ENCODE assay signal across 9 cellular contexts in the genomic region with DNA sequence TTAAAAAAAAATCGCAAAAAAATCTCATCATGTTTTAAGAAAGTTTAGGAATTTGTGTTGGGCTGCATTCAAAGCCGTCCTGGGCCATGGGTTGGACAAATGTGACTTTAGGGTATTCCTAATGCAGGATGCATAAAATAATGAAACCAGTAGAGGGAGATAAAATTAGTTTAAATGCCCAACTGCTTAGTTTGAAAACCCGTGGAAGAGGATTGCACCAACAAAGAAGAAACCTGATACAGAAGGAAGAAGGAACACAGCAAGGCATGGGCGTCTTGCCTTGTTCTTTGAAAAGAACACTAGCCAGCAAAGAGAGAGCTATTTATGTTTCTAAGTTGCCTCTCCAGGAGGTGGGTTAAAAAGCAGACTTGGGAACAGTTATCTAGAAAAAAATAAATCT.
DNase-seq lines count a peak whose midpoint lies in the region; ATAC-seq and TF ChIP-seq lines count a peak whose summit lies in the region.
"Had no signal": no experiment of that assay in that cellular context is flagged by ENCODE, and none has a peak within 500 bp of the region (broad histone marks: within the 10 kb centered on the region; RNA-seq: fewer than 3 reads in every experiment).

No MANE protein-coding gene starts in this region.

- no peaks in the 10 kb centered on the region for H3K27me3 ChIP-seq in iPS-20b (ENCODE audit: insufficient read depth, low read length)
- H3K27me3 ChIP-seq: ascending aorta had no signal

- peak; percentile 37 for DNase-seq in AG20443 (ENCODE audit: low spot score)
- no peak for DNase-seq in stimulated activated naive B cell treated with anti-CD40 and anti-IgM and Interleukin-4, amounts not matched to agents 10 μg/mL and 1 μg/mL and 100 μg/mL, for 72 hours
- no peak for DNase-seq in GM13977 (ENCODE audit: low spot score)

- no peak overlapping the region for H3K4me3 Mint-ChIP-seq in stimulated activated naive B cell treated with anti-CD40 and anti-IgM and Interleukin-4, amounts not matched to agents 10 μg/mL and 1 μg/mL and 100 μg/mL, for 72 hours

- H3K4me1 Mint-ChIP-seq in stimulated activated naive B cell treated with anti-CD40 and anti-IgM and Interleukin-4, amounts not matched to agents 10 μg/mL and 1 μg/mL and 100 μg/mL, for 72 hours, result peaks cover 5 to 25% of the 10 kb centered on the region in 2 donors

- CTCF ChIA-PET in HEK293 (lab: Yijun Ruan, JAX), result interaction anchor here (0.6 to 1.0 kb wide), 3 partner anchors 10 to 1151 kb away, joined by 3 to 4 read pairs (median 3); no protein-coding TSS in a partner anchor

- H3K9ac ChIP-seq in iPS-20b (ENCODE audit: low read depth, low read length), result no peak overlapping the region

- TF ChIP-seq CTCF in HEK293 (tag by site-specific recombination; IDR thresholded peaks at IDR 0.05), result no peak
- TF ChIP-seq CTCF in GM13977 (IDR thresholded peaks at IDR 0.05; ENCODE audit: extremely low read depth, insufficient read depth, missing control alignments), result no peak

- no peak overlapping the region for H3K27ac Mint-ChIP-seq in stimulated activated naive B cell treated with anti-CD40 and anti-IgM and Interleukin-4, amounts not matched to agents 10 μg/mL and 1 μg/mL and 100 μg/mL, for 72 hours

- no peaks in the 10 kb centered on the region for H3K27me3 Mint-ChIP-seq in stimulated activated naive B cell treated with anti-CD40 and anti-IgM and Interleukin-4, amounts not matched to agents 10 μg/mL and 1 μg/mL and 100 μg/mL, for 72 hours

- peaks cover 0 to 15% of the 10 kb centered on the region in 2 experiments; a peak in 1 of 3 replicates for H3K36me3 ChIP-seq in HEK293 (ENCODE audit: control insufficient read depth in 2 of 2, insufficient read depth in 1 of 2, low read length in 2 of 2)
- H3K36me3 ChIP-seq in iPS-20b (ENCODE audit: insufficient read depth, low read depth, low read length), result peaks cover 17% of the 10 kb centered on the region
- H3K36me3 ChIP-seq: ascending aorta had no signal

- H3K4me3 ChIP-seq in HEK293 (ENCODE audit: low read depth, low read length) (no peak overlapping the region), iPS-20b (ENCODE audit: low read length) (0 out of 2 replicates have a peak overlapping the region, but pooled peaks have one; percentile 17)
- H3K4me3 ChIP-seq: ascending aorta had no signal

- in situ Hi-C loops in GM13977 (cut with MboI; ENCODE audit: low pct_unique_long_range_greater_than_20kb, low sequenced_read_pairs, unreplicated experiment), result no loop called here

- H3K4me1 ChIP-seq in HEK293 (ENCODE audit: control insufficient read depth, insufficient read depth, low read length) (no peaks in the 10 kb centered on the region), iPS-20b (ENCODE audit: insufficient read depth, low read length) (peaks cover 10% of the 10 kb centered on the region; the same call in 1 of the 2 replicates)
- H3K4me1 ChIP-seq: ascending aorta had no signal

- no peaks in the 10 kb centered on the region for H3K9me3 ChIP-seq in HEK293 (ENCODE audit: control insufficient read depth, insufficient read depth, low read depth, low read length)
- H3K9me3 ChIP-seq in iPS-20b (ENCODE audit: insufficient read depth, low read depth, low read length), result no peaks in the 10 kb centered on the region
- H3K9me3 ChIP-seq: ascending aorta had no signal

- ATAC-seq in SK-N-SH treated with all-trans-retinoic acid at 6 μM for 48 hours (peak; percentile 73), GM21825 (IDR thresholded peaks at IDR 0.05; ENCODE audit: unreplicated experiment) (no peak), GM18505 (IDR thresholded peaks at IDR 0.05; ENCODE audit: unreplicated experiment) (no peak)
- no peak for ATAC-seq in stimulated activated naive B cell treated with anti-CD40 and anti-IgM and Interleukin-4, amounts not matched to agents 10 μg/mL and 1 μg/mL and 100 μg/mL, for 72 hours (replicated peaks)

- no peaks in the 10 kb centered on the region for H3K9me3 Mint-ChIP-seq in stimulated activated naive B cell treated with anti-CD40 and anti-IgM and Interleukin-4, amounts not matched to agents 10 μg/mL and 1 μg/mL and 100 μg/mL, for 72 hours

- POLR2A ChIA-PET in HEK293 (lab: Yijun Ruan, JAX), result no interaction called here

- no peak for TF ChIP-seq POLR2A in GM18505 (IDR thresholded peaks at IDR 0.05; ENCODE audit: borderline replicate concordance, extremely low read depth, insufficient read depth, insufficient read length)

- peaks cover 8 to 21% of the 10 kb centered on the region in 2 donors for H3K36me3 Mint-ChIP-seq in stimulated activated naive B cell treated with anti-CD40 and anti-IgM and Interleukin-4, amounts not matched to agents 10 μg/mL and 1 μg/mL and 100 μg/mL, for 72 hours

- H3K27ac ChIP-seq in HEK293 (ENCODE audit: extremely low read depth, low read depth, low read length) (no peak overlapping the region), iPS-20b (ENCODE audit: low read length) (peak overlapping the region; percentile 49)
- H3K27ac ChIP-seq: ascending aorta had no signal

TF ChIP-seq in HEK293, 187 proteins besides CTCF, POLR2A, EP300 and RAD21 (continues in another document):
- TF ChIP-seq ZNF626 (tag by site-specific recombination; IDR thresholded peaks at IDR 0.05), result no peak
- no peak for TF ChIP-seq ZNF37A (tag by site-specific recombination; IDR thresholded peaks at IDR 0.05)
- TF ChIP-seq ZNF449 (tag by site-specific recombination; IDR thresholded peaks at IDR 0.05), result peak; percentile 36; the same call in 1 of the 2 replicates
- peak; percentile 85; the same call in 1 of the 2 replicates for TF ChIP-seq ZNF664 (tag by site-specific recombination; IDR thresholded peaks at IDR 0.05)
- TF ChIP-seq ZSCAN23 (tag by site-specific recombination; IDR thresholded peaks at IDR 0.05), result no peak
- TF ChIP-seq ZNF830 (tag by site-specific recombination; IDR thresholded peaks at IDR 0.05; ENCODE audit: low read depth), result no peak

TF ChIP-seq in SK-N-SH treated with all-trans-retinoic acid at 6 μM for 48 hours, 23 proteins besides CTCF, POLR2A, EP300 and RAD21 (continues in another document):
- no peak for TF ChIP-seq ZNF565 (CRISPR knock-in tag; conservative IDR thresholded peaks at IDR 0.05; ENCODE audit: low read depth)
- TF ChIP-seq, protein P1, sequence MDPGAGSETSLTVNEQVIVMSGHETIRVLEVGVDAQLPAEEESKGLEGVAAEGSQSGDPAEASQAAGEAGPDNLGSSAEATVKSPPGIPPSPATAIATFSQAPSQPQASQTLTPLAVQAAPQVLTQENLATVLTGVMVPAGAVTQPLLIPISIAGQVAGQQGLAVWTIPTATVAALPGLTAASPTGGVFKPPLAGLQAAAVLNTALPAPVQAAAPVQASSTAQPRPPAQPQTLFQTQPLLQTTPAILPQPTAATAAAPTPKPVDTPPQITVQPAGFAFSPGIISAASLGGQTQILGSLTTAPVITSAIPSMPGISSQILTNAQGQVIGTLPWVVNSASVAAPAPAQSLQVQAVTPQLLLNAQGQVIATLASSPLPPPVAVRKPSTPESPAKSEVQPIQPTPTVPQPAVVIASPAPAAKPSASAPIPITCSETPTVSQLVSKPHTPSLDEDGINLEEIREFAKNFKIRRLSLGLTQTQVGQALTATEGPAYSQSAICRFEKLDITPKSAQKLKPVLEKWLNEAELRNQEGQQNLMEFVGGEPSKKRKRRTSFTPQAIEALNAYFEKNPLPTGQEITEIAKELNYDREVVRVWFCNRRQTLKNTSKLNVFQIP (CRISPR knock-in tag; IDR thresholded peaks at IDR 0.05; ENCODE audit: borderline replicate concordance, low read depth), result no peak
- TF ChIP-seq CSDC2 (CRISPR knock-in tag; IDR thresholded peaks at IDR 0.05), result no peak
- no peak for TF ChIP-seq ZFP3 (CRISPR knock-in tag; IDR thresholded peaks at IDR 0.05)
- TF ChIP-seq CSRNP3 (CRISPR knock-in tag; IDR thresholded peaks at IDR 0.05), result no peak
- no peak for TF ChIP-seq SNAI2 (CRISPR knock-in tag; IDR thresholded peaks at IDR 0.05)
- TF ChIP-seq BACH2 (CRISPR knock-in tag; IDR thresholded peaks at IDR 0.05; ENCODE audit: borderline replicate concordance), result no peak
- no peak for TF ChIP-seq CREB5 (CRISPR knock-in tag; IDR thresholded peaks at IDR 0.05; ENCODE audit: low read depth)
- no peak for TF ChIP-seq ISL1 (CRISPR knock-in tag; IDR thresholded peaks at IDR 0.05)
